14 cellular contexts compared by ENCODE assay signal in the genomic region with DNA sequence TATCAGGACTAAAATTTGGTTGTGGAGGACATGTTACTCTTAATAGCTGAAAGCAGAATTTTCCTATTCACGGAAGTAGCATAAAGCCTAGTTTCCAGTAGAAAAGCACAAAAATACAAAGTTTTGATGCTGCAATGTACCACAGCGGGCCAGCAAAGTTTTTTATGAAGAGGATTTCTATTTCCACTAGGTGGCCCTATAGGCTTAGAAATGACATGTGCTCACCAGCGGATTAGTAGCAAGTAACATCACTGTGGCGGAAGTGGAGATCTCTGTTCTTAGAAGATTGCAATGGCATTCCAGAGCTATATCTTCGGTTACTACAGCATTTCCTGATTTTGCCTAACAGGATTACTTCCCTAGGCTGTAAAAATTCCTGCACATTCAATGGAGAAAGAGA.
DNase-seq lines count a peak whose midpoint lies in the region; FAIRE-seq and TF ChIP-seq lines count a peak whose summit lies in the region.
"Had no signal": no experiment of that assay in that cellular context is flagged by ENCODE, and none has a peak within 500 bp of the region (broad histone marks: within the 10 kb centered on the region; RNA-seq: fewer than 3 reads in every experiment).

No MANE protein-coding gene starts in this region.

- no peak overlapping the region for H3K14ac ChIP-seq in H1 (ENCODE audit: insufficient read length)
- H3K14ac ChIP-seq in neuronal stem cell (ENCODE audit: low read length) = no peak overlapping the region

- H2BK12ac ChIP-seq in H1 (ENCODE audit: low read depth, low read length) (no peak overlapping the region), neuronal stem cell (ENCODE audit: low read length) (no peak overlapping the region)

- FAIRE-seq in H1 (lab: Jason Lieb, UNC) = peak; percentile 55

- no peak overlapping the region for H4K5ac ChIP-seq in H1 (ENCODE audit: insufficient read length, low read depth, low read length)

- H3K79me1 ChIP-seq in H1 (ENCODE audit: low read depth, low read length) (no peaks in the 10 kb centered on the region), neuronal stem cell (ENCODE audit: low read depth, low read length) (no peaks in the 10 kb centered on the region)

- no TSS peak for BruUV-seq in OCI-LY7 (replicated peaks; lab: Mats Ljungman, UMichigan)

- H2AK5ac ChIP-seq in H1 (ENCODE audit: low read depth, low read length) (no peak overlapping the region), neuronal stem cell (ENCODE audit: low read depth, low read length) (no peak overlapping the region)

- H3K23me2 ChIP-seq in H1 (ENCODE audit: low read depth, low read length) = no peaks in the 10 kb centered on the region

- H3K4me1 ChIP-seq in BE2C (no peaks in the 10 kb centered on the region), OCI-LY7 (ENCODE audit: insufficient read depth, low read length, poor library complexity, severe bottlenecking) (no peaks in the 10 kb centered on the region), H1 (replicated peaks in 1 of 4; ENCODE audit: control insufficient read depth in 3 of 4, insufficient read depth in 4 of 4, low read length in 3 of 4) (no peaks in the 10 kb centered on the region), neuronal stem cell (ENCODE audit: control insufficient read depth in 2 of 2, insufficient read depth in 1 of 2, low read depth in 1 of 2, low read length in 2 of 2) (no peaks in the 10 kb centered on the region), transverse colon (no peaks in the 10 kb centered on the region)

- no peaks in the 10 kb centered on the region for H3K9me2 ChIP-seq in OCI-LY7 (ENCODE audit: insufficient read depth, low read length)

- in situ Hi-C loops in transverse colon (cut with MboI; ENCODE audit: low pct_ligation_motif_present in 1 of 4, low pct_unique_long_range_greater_than_20kb in 1 of 4, low sequenced_read_pairs in 3 of 4) = no loop called here

- no peak overlapping the region for H3K4ac ChIP-seq in H1 (replicated peaks; ENCODE audit: insufficient read length, low read depth, low read length)
- no peak overlapping the region for H3K4ac ChIP-seq in neuronal stem cell (ENCODE audit: low read length)

- H2BK120ac ChIP-seq in H1 (replicated peaks; ENCODE audit: low read depth, low read length) = no peak overlapping the region
- no peak overlapping the region for H2BK120ac ChIP-seq in neuronal stem cell (ENCODE audit: low read depth, low read length)

- peak; percentile 37 for TF ChIP-seq CTCF in BE2C (IDR thresholded peaks at IDR 0.05; ENCODE audit: low read depth, low read length)
- peak; percentile 46 for TF ChIP-seq CTCF in OCI-LY7 (conservative IDR thresholded peaks at IDR 0.05; ENCODE audit: low read length)
- TF ChIP-seq CTCF in H1 (IDR thresholded peaks at IDR 0.05; ENCODE audit: control extremely low read depth in 1 of 3, insufficient read depth in 1 of 3, low read depth in 1 of 3, low read length in 3 of 3) = peak in 2 of 3 experiments; percentile 23 to 33; a peak in 2 of 4 replicates
- TF ChIP-seq CTCF in transverse colon (IDR thresholded peaks at IDR 0.05) = no peak

- no peak overlapping the region for H2BK20ac ChIP-seq in H1 (ENCODE audit: low read length)

- 93% methylated on average over 5 of the region's 5 CpGs; no CpG with 5 or more reads in 1 of the 2 experiments for WGBS in H1 (ENCODE audit: extremely low coverage in 1 of 2, insufficient coverage in 1 of 2, insufficient read length in 1 of 2, insufficient replicate concordance in 2 of 2, low coverage in 1 of 2, low lambda C conversion rate in 2 of 2, missing lambda C conversion rate in 1 of 2), 2 experiments
- WGBS in neuronal stem cell (ENCODE audit: extremely low coverage in 2 of 2, insufficient read length in 2 of 2, insufficient replicate concordance in 1 of 2), 2 donors = no CpG with 5 or more reads among the region's 5 CpGs
- WGBS in transverse colon (ENCODE audit: low coverage in 1 of 2), 2 donors = 93 to 96% methylated on average over 5 of the region's 5 CpGs

- H3K4me3 ChIP-seq in BE2C (ENCODE audit: low read depth, low read length) (no peak overlapping the region), OCI-LY7 (ENCODE audit: low read depth, low read length, poor library complexity, severe bottlenecking) (no peak overlapping the region), H1 (ENCODE audit: extremely low read depth in 1 of 4, insufficient read depth in 2 of 4, low read depth in 3 of 4, low read length in 4 of 4) (no peak overlapping the region), neuronal stem cell (ENCODE audit: low read length in 2 of 2) (no peak overlapping the region), transverse colon (no peak overlapping the region)

- H3K23ac ChIP-seq in H1 (ENCODE audit: insufficient read length) (no peak overlapping the region), neuronal stem cell (ENCODE audit: low read depth, low read length, poor library complexity) (no peak overlapping the region)

- TF ChIP-seq POLR2A in H1 (IDR thresholded peaks at IDR 0.05; ENCODE audit: control extremely low read depth in 1 of 2, low read depth in 2 of 2, low read length in 2 of 2) (no peak), transverse colon (IDR thresholded peaks at IDR 0.05) (no peak)

- H3K9ac ChIP-seq in H1 (replicated peaks in 1 of 4; ENCODE audit: extremely low read depth in 1 of 4, low read depth in 3 of 4, low read length in 3 of 4) (no peak overlapping the region), neuronal stem cell (ENCODE audit: low read depth, low read length, poor library complexity) (no peak overlapping the region)

- H3K79me2 ChIP-seq in OCI-LY7 (ENCODE audit: insufficient read depth, low read depth, low read length) (no peaks in the 10 kb centered on the region), H1 (ENCODE audit: control insufficient read depth in 1 of 2, insufficient read depth in 2 of 2, low read length in 2 of 2) (no peaks in the 10 kb centered on the region)

- peak; percentile 61 to 67 for TF ChIP-seq RAD21 in H1 (IDR thresholded peaks at IDR 0.05 in 1 of 2, conservative IDR thresholded peaks at IDR 0.05 in 1 of 2; ENCODE audit: low read depth in 2 of 2, low read length in 2 of 2)

- H4K20me1 ChIP-seq in OCI-LY7 (ENCODE audit: insufficient read depth, low read length) (no peaks in the 10 kb centered on the region), H1 (replicated peaks in 1 of 2; ENCODE audit: control insufficient read depth in 1 of 2, insufficient read depth in 2 of 2, low read length in 2 of 2) (no peaks in the 10 kb centered on the region)

- no peak overlapping the region for H3K56ac ChIP-seq in H1 (replicated peaks; ENCODE audit: insufficient read length, low read depth, low read length)

- no peak overlapping the region for H2AFZ ChIP-seq in OCI-LY7 (ENCODE audit: low read length)
- no peak overlapping the region for H2AFZ ChIP-seq in H1 (ENCODE audit: low read length)
- H2AFZ ChIP-seq in neuronal stem cell (ENCODE audit: low read length) = no peak overlapping the region

- no peak overlapping the region for H2BK15ac ChIP-seq in H1 (ENCODE audit: low read length)
- no peak overlapping the region for H2BK15ac ChIP-seq in neuronal stem cell (ENCODE audit: low read length)

- H2BK5ac ChIP-seq in H1 (ENCODE audit: low read depth, low read length) (no peak overlapping the region), neuronal stem cell (ENCODE audit: low read length) (no peak overlapping the region)

- no peak overlapping the region for H4K91ac ChIP-seq in H1 (replicated peaks; ENCODE audit: insufficient read length, low read length)
- no peak overlapping the region for H4K91ac ChIP-seq in neuronal stem cell (ENCODE audit: low read depth, low read length, poor library complexity)

- POLR2A ChIA-PET in OCI-LY7 (lab: Charles Lee) = no interaction called here
- POLR2A ChIA-PET in H1 (lab: Charles Lee; ENCODE audit: partially characterized antibody) = no interaction called here

- no peak overlapping the region for H3K27ac ChIP-seq in OCI-LY7 (ENCODE audit: low read depth, low read length, poor library complexity, severe bottlenecking)
- no peak overlapping the region for H3K27ac ChIP-seq in H1 (ENCODE audit: low read depth, low read length)
- no peak overlapping the region for H3K27ac ChIP-seq in neuronal stem cell (replicated peaks; ENCODE audit: low read length)
- no peak overlapping the region for H3K27ac ChIP-seq in transverse colon

- H3K36me3 ChIP-seq in BE2C (no peaks in the 10 kb centered on the region), OCI-LY7 (ENCODE audit: insufficient read depth, low read length) (no peaks in the 10 kb centered on the region), H1 (ENCODE audit: control insufficient read depth in 2 of 4, insufficient read depth in 4 of 4, low read length in 3 of 4) (no peaks in the 10 kb centered on the region), neuronal stem cell (replicated peaks in 1 of 2; ENCODE audit: control insufficient read depth in 2 of 2, insufficient read depth in 2 of 2, low read length in 2 of 2) (no peaks in the 10 kb centered on the region), transverse colon (no peaks in the 10 kb centered on the region)

- no peak overlapping the region for H3K18ac ChIP-seq in H1 (ENCODE audit: extremely low read depth, low read length)
- H3K18ac ChIP-seq in neuronal stem cell (ENCODE audit: low read length) = no peak overlapping the region

- DNase-seq in BE2C (no peak), HT1080 (ENCODE audit: low read depth) (peak; percentile 57), OCI-LY7 (ENCODE audit: low spot score) (peak; percentile 2), H1 (ENCODE audit: low read depth in 1 of 2, low spot score in 2 of 2) (no peak), NCI-H2107 treated with DMSO at 0.1 percent for 48 hours (lab: John Stamatoyannopoulos, UW; ENCODE audit: unreplicated experiment) (no peak), neuronal stem cell (ENCODE audit: low spot score) (no peak), NCI-H2081 (lab: John Stamatoyannopoulos, UW) (no peak), transverse colon (no peak)
- DNase-seq: activated CD4-positive, alpha-beta T cell treated with anti-CD3 and anti-CD28 coated beads, Interleukin-2, amount 50 U/mL, for 1 hour; activated effector memory CD4-positive, alpha-beta T cell treated with anti-CD3 and anti-CD28 coated beads, Interleukin-2, amount 50 U/mL, for 16 hours; foreskin melanocyte; NCI-H146; nucleus accumbens; stimulated activated CD4-positive, alpha-beta T cell treated with anti-CD3 and anti-CD28 coated beads, Interleukin-2, amount 100 ng/mL, for 24 hours had no signal

- H3K4me2 ChIP-seq in OCI-LY7 (ENCODE audit: low read length) (no peak overlapping the region), H1 (ENCODE audit: insufficient read depth in 1 of 2, low read depth in 2 of 2, low read length in 2 of 2) (no peak overlapping the region), neuronal stem cell (ENCODE audit: insufficient read depth, low read length, poor library complexity, severe bottlenecking) (no peak overlapping the region)

- no peaks in the 10 kb centered on the region for H3K27me3 ChIP-seq in BE2C
- H3K27me3 ChIP-seq in H1 (replicated peaks in 1 of 4; ENCODE audit: control insufficient read depth in 3 of 4, extremely low read depth in 1 of 4, insufficient read depth in 3 of 4, low read length in 3 of 4) = no peaks in the 10 kb centered on the region
- H3K27me3 ChIP-seq in neuronal stem cell (ENCODE audit: control insufficient read depth in 3 of 3, insufficient read depth in 3 of 3, low read depth in 1 of 3, low read length in 3 of 3) = no peaks in the 10 kb centered on the region
- H3K27me3 ChIP-seq in transverse colon = no peaks in the 10 kb centered on the region

- H4K8ac ChIP-seq in H1 (ENCODE audit: extremely low read depth, insufficient read depth, low read length) (no peak overlapping the region), neuronal stem cell (ENCODE audit: low read depth, low read length) (no peak overlapping the region)

- intact Hi-C loops in OCI-LY7 (cut with micrococcal nuclease; ENCODE audit: unreplicated experiment) = no loop called here
- intact Hi-C loops in transverse colon (cut with DNase I; ENCODE audit: low total_unique reads) = no loop called here

- CTCF ChIA-PET in OCI-LY7 (lab: Charles Lee; ENCODE audit: unreplicated experiment) = no interaction called here
- CTCF ChIA-PET in H1 (lab: Charles Lee; ENCODE audit: partially characterized antibody) = no interaction called here

- H3K9me3 ChIP-seq in BE2C (no peaks in the 10 kb centered on the region), OCI-LY7 (ENCODE audit: low read length) (0 out of 2 replicates have a peak, but pooled peaks cover 10% of the 10 kb centered on the region), H1 (ENCODE audit: insufficient read depth in 2 of 2, low read depth in 1 of 2, low read length in 1 of 2) (peaks cover 37 to 39% of the 10 kb centered on the region in 2 experiments), neuronal stem cell (replicated peaks in 1 of 2; ENCODE audit: control insufficient read depth in 2 of 2, insufficient read depth in 1 of 2, low read depth in 1 of 2, low read length in 2 of 2) (peaks cover 16 to 24% of the 10 kb centered on the region in 2 donors), transverse colon (peaks cover 13 to 23% of the 10 kb centered on the region in 2 donors)

- TF ChIP-seq EP300 in H1 (IDR thresholded peaks at IDR 0.05; ENCODE audit: borderline replicate concordance in 1 of 2, low read depth in 2 of 2, low read length in 2 of 2) (no peak), transverse colon (IDR thresholded peaks at IDR 0.05; ENCODE audit: low read depth) (no peak)

Comparison
In these comparisons a context has a peak if more than half of its experiments do, and no peak if none do; other contexts are left out.
1. DNase-seq: peak in HT1080 (single experiment) and OCI-LY7 (single experiment); none in BE2C (single experiment), H1 (0 of 2), NCI-H2107 treated with DMSO at 0.1 percent for 48 hours (single experiment), neuronal stem cell (single experiment), NCI-H2081 (0 of 2) and transverse colon (single experiment).
2. CTCF ChIP-seq: peak in BE2C (single experiment), OCI-LY7 (single experiment) and H1 (2 of 3); none in transverse colon (0 of 5).